5 cellular contexts compared by ENCODE assay signal in the genomic region with DNA sequence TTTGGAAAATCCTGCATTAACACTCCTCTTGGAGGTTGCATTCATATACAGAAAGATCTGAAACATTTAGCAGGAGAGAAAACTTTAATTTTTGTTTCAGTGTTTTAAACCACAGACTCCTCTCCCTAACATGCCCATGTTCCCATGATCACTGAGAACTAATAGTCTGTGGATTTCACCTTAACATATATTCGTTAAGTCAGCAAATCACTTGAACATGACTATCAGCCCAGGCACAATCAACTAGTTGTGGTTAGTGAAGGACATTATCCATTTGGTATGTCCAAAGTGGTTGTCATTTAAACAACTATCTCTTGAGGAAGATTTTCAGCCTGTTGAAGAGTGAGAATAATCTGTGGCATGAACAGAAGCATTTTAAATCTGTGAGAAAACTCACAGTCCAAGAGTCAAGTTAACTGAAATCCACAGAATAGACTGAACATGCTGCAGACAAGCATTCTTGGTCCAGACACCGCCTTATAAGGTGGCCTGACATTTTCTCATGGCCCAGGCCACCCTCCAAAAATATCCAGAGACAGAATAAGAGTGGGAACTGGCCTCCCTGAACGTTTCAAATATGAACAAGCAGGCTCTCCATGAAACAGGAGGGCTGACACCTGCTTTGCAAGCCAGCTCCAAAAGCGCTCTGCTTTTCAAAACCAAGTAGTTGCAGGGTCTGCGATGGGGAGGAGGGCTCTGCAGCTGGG.
"Had no signal": no experiment of that assay in that cellular context is flagged by ENCODE, and none has a peak within 500 bp of the region (broad histone marks: within the 10 kb centered on the region; RNA-seq: fewer than 3 reads in every experiment).

No MANE protein-coding gene starts in this region.

- H3K27ac ChIP-seq: brain microvascular endothelial cell, hepatocyte, skin epidermis had no signal

- H3K36me3 ChIP-seq: brain microvascular endothelial cell had no signal

- H3K9me3 Mint-ChIP-seq: activated naive CD4-positive, alpha-beta T cell treated with anti-CD3 and anti-CD28 coated beads, Interleukin-2, amount 50 U/mL, for 24 hours had no signal

- H3K4me3 ChIP-seq: hepatocyte, skin epidermis had no signal

- H3K4me3 Mint-ChIP-seq: activated naive CD4-positive, alpha-beta T cell treated with anti-CD3 and anti-CD28 coated beads, Interleukin-2, amount 50 U/mL, for 24 hours had no signal

- H3K4me1 Mint-ChIP-seq: activated naive CD4-positive, alpha-beta T cell treated with anti-CD3 and anti-CD28 coated beads, Interleukin-2, amount 50 U/mL, for 24 hours had no signal

- DNase-seq: activated effector memory CD4-positive, alpha-beta T cell treated with Interleukin-2 at 50 U/mL for 16 hours had no signal

- H3K27me3 ChIP-seq: brain microvascular endothelial cell, hepatocyte had no signal

- H3K27me3 Mint-ChIP-seq: activated naive CD4-positive, alpha-beta T cell treated with anti-CD3 and anti-CD28 coated beads, Interleukin-2, amount 50 U/mL, for 24 hours had no signal
